29 cellular contexts compared by ENCODE assay signal in the genomic region with DNA sequence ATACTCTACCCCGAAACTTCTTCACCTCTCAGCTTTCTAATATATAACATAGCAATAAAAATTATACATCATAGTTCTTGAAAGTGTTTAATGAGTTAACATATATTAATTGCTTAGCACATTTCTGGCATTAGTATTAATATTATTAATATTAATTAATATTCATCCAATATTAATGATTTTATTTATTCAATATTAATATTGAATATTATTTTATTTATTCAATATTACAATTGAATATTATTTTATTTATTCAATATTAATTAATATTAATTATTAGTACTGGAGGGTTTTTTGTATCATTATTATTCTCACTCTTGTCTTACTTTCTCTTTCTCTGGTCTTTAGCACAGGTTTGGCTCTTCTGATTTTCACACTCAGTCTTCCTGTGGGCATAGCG.
"Had no signal": no experiment of that assay in that cellular context is flagged by ENCODE, and none has a peak within 500 bp of the region (broad histone marks: within the 10 kb centered on the region; RNA-seq: fewer than 3 reads in every experiment).

No MANE protein-coding gene starts in this region.

- H3K4me3 Mint-ChIP-seq: immature natural killer cell; mesothelial cell of epicardium; naive B cell; natural killer cell; nephron progenitor cell; neural progenitor cell; stimulated activated effector memory CD8-positive, alpha-beta T cell treated with anti-CD3 and anti-CD28 coated beads, Interleukin-12 subunit alpha, Interleukin-12 subunit beta, amount 100 ng/mL, for 72 hours; stimulated activated naive CD8-positive, alpha-beta T cell treated with anti-CD3 and anti-CD28 coated beads, Interleukin-15, Interleukin-2, amounts not matched to agents 100 ng/mL and 50 ng/mL, for 24 hours had no signal

- H3K36me3 Mint-ChIP-seq: immature natural killer cell; mesothelial cell of epicardium; naive B cell; natural killer cell; stimulated activated effector memory CD8-positive, alpha-beta T cell treated with anti-CD3 and anti-CD28 coated beads, Interleukin-12 subunit alpha, Interleukin-12 subunit beta, amount 100 ng/mL, for 72 hours had no signal

- H3K36me3 ChIP-seq: left ventricle myocardium inferior, neural progenitor cell, neutrophil, prostate gland, spleen, suprapubic skin, thoracic aorta, tibial artery, upper lobe of right lung had no signal

- H3K9ac ChIP-seq: neural progenitor cell had no signal

- H3K27me3 ChIP-seq: neural progenitor cell, neutrophil, spleen, suprapubic skin, tibial artery, upper lobe of right lung had no signal

- H3K4me1 Mint-ChIP-seq: immature natural killer cell; mesothelial cell of epicardium; naive B cell; natural killer cell; stimulated activated effector memory CD8-positive, alpha-beta T cell treated with anti-CD3 and anti-CD28 coated beads, Interleukin-12 subunit alpha, Interleukin-12 subunit beta, amount 100 ng/mL, for 72 hours had no signal

- H3K4me1 ChIP-seq: left ventricle myocardium inferior, neural progenitor cell, prostate gland, spleen, suprapubic skin, tibial artery, upper lobe of right lung had no signal

- H3K4me2 ChIP-seq: neural progenitor cell had no signal

- H3K4me3 ChIP-seq: left ventricle myocardium inferior, lung, neural progenitor cell, prostate gland, skin epidermis, spleen, suprapubic skin, thoracic aorta, tibial artery, upper lobe of right lung had no signal

- ATAC-seq: natural killer cell; right cardiac atrium; sciatic nerve; stimulated activated effector memory CD8-positive, alpha-beta T cell treated with anti-CD3 and anti-CD28 coated beads, Interleukin-12 subunit alpha, Interleukin-12 subunit beta, amount 100 ng/mL, for 72 hours; upper lobe of right lung had no signal

- H3K27ac ChIP-seq: left ventricle myocardium inferior, neural progenitor cell, neutrophil, prostate gland, skin epidermis, spleen, suprapubic skin, thoracic aorta, tibial artery, upper lobe of right lung had no signal

- H3K9me3 ChIP-seq: neutrophil, prostate gland, suprapubic skin, thoracic aorta, upper lobe of right lung had no signal

- FAIRE-seq: islet of Langerhans, urothelium cell line had no signal

- H3K27ac Mint-ChIP-seq: immature natural killer cell; mesothelial cell of epicardium; naive B cell; natural killer cell; nephron progenitor cell; neural progenitor cell; stimulated activated effector memory CD8-positive, alpha-beta T cell treated with anti-CD3 and anti-CD28 coated beads, Interleukin-12 subunit alpha, Interleukin-12 subunit beta, amount 100 ng/mL, for 72 hours; stimulated activated naive CD8-positive, alpha-beta T cell treated with anti-CD3 and anti-CD28 coated beads, Interleukin-15, Interleukin-2, amounts not matched to agents 100 ng/mL and 50 ng/mL, for 24 hours had no signal

- DNase-seq: hypothalamus; immature natural killer cell; left ventricle myocardium inferior; mesendoderm; naive B cell; natural killer cell; nephron progenitor cell; occipital lobe; retina; right cardiac atrium; spleen; stimulated activated CD4-positive, alpha-beta T cell treated with anti-CD3 and anti-CD28 coated beads, Interleukin-4, amount 100 ng/mL, for 24 hours; stimulated activated naive CD4-positive, alpha-beta T cell; tibial artery; trophoblast cell; upper lobe of right lung had no signal

- H2AFZ ChIP-seq: neural progenitor cell had no signal
